8 cellular contexts compared by ENCODE assay signal in the genomic region with DNA sequence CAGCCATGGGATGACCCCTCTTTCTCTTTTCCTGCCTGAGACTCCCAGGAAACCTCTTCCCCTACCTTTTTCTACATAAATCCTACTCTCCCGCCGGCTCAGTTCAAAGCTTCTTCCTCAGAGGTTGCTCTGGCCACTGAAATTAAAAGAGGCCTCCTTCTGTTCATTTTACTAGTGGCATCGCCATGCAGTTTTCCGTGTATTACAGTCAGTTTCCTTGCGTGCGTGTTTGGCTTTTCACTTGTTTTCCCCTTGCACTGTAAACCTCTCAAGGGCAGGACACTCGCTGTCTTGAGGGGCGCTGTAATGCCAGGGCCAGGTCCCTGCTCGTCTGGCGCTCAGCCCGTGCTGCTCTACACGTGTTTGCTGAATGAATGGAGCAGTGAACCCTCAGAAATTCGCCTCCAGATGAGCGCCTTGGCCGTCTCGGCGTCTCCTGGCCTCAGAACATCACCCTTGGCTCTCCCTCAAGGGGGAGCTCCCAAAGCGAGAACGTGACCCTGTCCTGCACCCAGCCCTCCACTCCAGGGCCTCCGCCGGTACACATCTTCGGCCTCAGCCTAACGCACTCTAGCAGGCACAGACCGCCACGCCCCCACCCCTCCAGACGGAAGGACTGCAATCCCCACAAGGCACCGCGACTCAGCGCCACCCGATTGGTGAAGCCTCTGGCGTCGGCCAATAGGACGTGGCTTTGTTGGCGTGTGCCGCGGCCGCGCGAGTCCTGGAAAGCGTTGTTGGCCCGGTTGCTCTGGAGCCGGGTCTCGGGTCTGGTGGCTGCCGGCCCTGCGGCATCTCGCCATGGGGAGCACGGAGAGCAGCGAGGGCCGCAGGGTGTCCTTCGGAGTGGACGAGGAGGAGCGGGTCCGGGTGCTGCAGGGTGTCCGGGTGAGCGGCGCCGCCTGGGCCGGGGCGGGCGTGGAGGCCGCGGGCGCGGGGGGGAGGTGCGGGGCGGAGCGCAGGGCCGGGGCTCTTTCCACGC. TPM values are rescaled to one million over a fixed set of nuclear protein-coding genes. Genes with fewer than 3 reads are reported as not detected.
DNase-seq lines count a peak whose midpoint lies in the region; ATAC-seq and TF ChIP-seq lines count a peak whose summit lies in the region.

A gene with protein sequence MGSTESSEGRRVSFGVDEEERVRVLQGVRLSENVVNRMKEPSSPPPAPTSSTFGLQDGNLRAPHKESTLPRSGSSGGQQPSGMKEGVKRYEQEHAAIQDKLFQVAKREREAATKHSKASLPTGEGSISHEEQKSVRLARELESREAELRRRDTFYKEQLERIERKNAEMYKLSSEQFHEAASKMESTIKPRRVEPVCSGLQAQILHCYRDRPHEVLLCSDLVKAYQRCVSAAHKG (plus strand): TSS at position 729 of the 982 bp plus-strand sequence. CDS start 73 bp downstream, at position 802.

- in situ Hi-C loops in Panc1 (cut with HindIII; ENCODE audit: low pct_unique_long_range_greater_than_20kb, low sequenced_read_pairs), result no loop called here

- CTCF ChIA-PET in Panc1 (lab: Charles Lee), result interaction anchor here (0.5 to 0.6 kb wide), 2 partner anchors 748 to 844 kb away, joined by 3 to 6 read pairs; no protein-coding TSS in a partner anchor

- no peaks in the 10 kb centered on the region for H3K9me3 ChIP-seq in Panc1 (ENCODE audit: control insufficient read depth, insufficient read depth, low read depth, low read length)
- no peaks in the 10 kb centered on the region for H3K9me3 ChIP-seq in muscle layer of colon (ENCODE audit: low read length)

- H3K9ac ChIP-seq in muscle layer of colon (ENCODE audit: low read length), result no peak within 1 kb of the TSS

- POLR2A ChIA-PET in Panc1 (lab: Charles Lee), result no interaction called here

- peak within 1 kb of the TSS; percentile 65 to 67 for H3K4me3 ChIP-seq in Panc1 (ENCODE audit: low read depth in 2 of 2, low read length in 2 of 2)
- peak within 1 kb of the TSS; percentile 82 to 95 for H3K4me3 ChIP-seq in muscle layer of colon (ENCODE audit: low read depth in 1 of 2, low read length in 2 of 2)

- peak; percentile 96 for ATAC-seq in GM21723 (IDR thresholded peaks at IDR 0.05; ENCODE audit: unreplicated experiment)
- ATAC-seq in Panc1, result peak; percentile 100
- ATAC-seq in esophagus mucosa, result peak; percentile 100

- no peaks in the 10 kb centered on the region for H3K36me3 ChIP-seq in Panc1 (ENCODE audit: control insufficient read depth, insufficient read depth, low read length)
- no peaks in the 10 kb centered on the region for H3K36me3 ChIP-seq in muscle layer of colon (ENCODE audit: insufficient read depth, low read length)

- no peaks in the 10 kb centered on the region; the same call in 1 of the 2 replicates for H3K27me3 ChIP-seq in Panc1 (ENCODE audit: control insufficient read depth, insufficient read depth, low read length)
- no peaks in the 10 kb centered on the region for H3K27me3 ChIP-seq in muscle layer of colon (ENCODE audit: control insufficient read depth in 1 of 2, insufficient read depth in 2 of 2, low read length in 2 of 2)

- BruUV-seq in Panc1 (replicated peaks; lab: Mats Ljungman, UMichigan), result no TSS peak

- H3K27ac ChIP-seq in Panc1 (ENCODE audit: low read length) (peak within 1 kb of the TSS; percentile 64), muscle layer of colon (ENCODE audit: low read depth, low read length) (peak within 1 kb of the TSS; percentile 40)

- DNase-seq in DMS53 (lab: John Stamatoyannopoulos, UW) (peak; percentile 96), KG1 (lab: John Stamatoyannopoulos, UW) (peak; percentile 89), Panc1 (ENCODE audit: low read depth, low spot score) (peak; percentile 87)
- peak; percentile 97 for DNase-seq in activated T-cell treated with anti-CD3 and anti-CD28 coated beads, Interleukin-2, amount 50 U/mL, for 48 hours
- peak; percentile 90 to 94 for DNase-seq in stimulated activated CD8-positive, alpha-beta memory T cell treated with anti-CD3 and anti-CD28 coated beads, Interleukin-7, amount 100 ng/mL, for 1 hour (ENCODE audit: low read depth in 2 of 2)

- peaks cover 18% of the 10 kb centered on the region for H3K4me1 ChIP-seq in Panc1 (ENCODE audit: control insufficient read depth, insufficient read depth, low read length)
- peaks cover 12% of the 10 kb centered on the region for H3K4me1 ChIP-seq in muscle layer of colon (ENCODE audit: insufficient read depth, low read length)

- intact Hi-C loops in Panc1 (cut with micrococcal nuclease; ENCODE audit: unreplicated experiment), result no loop called here

- peak; percentile 67 for TF ChIP-seq CTCF in Panc1 (IDR thresholded peaks at IDR 0.05)

RNA-seq across cellular contexts. Expression of the gene that starts here (rescaled TPM):
- total RNA-seq in Panc1 (2021; ENCODE audit: unreplicated experiment), result 31.5 TPM
- 47.2 TPM for polyA plus RNA-seq in Panc1 (2012; ENCODE audit: insufficient read length)
- 9.2 TPM for total RNA-seq in esophagus mucosa

Comparison
In these comparisons a context has a peak if more than half of its experiments do, and no peak if none do; other contexts are left out.
1. Peak in every context shown above with its lines: DNase-seq, ATAC-seq, H3K4me3 ChIP-seq and H3K27ac ChIP-seq.